29 cellular contexts compared by ENCODE assay signal in genomic region chr22:23523746-23524145, GRCh38. TPM values are rescaled to one million over a fixed set of nuclear protein-coding genes. Genes with fewer than 3 reads are reported as not detected.
A peak's percentile ranks its signal among the peaks of the same experiment; 100 is the strongest.
DNase-seq lines count a peak whose midpoint lies in the region; TF ChIP-seq lines count a peak whose summit lies in the region.
"Had no signal": no experiment of that assay in that cellular context is flagged by ENCODE, and none has a peak within 500 bp of the region (broad histone marks: within the 10 kb centered on the region; RNA-seq: fewer than 3 reads in every experiment).

No MANE protein-coding gene starts in this region.

- H3K23ac ChIP-seq in neuronal stem cell (ENCODE audit: low read depth, low read length, poor library complexity), result peak overlapping the region; percentile 1

- no peak overlapping the region for H3K4me3 Mint-ChIP-seq in activated CD4-positive, alpha-beta T cell treated with anti-CD3 and anti-CD28 coated beads, Interleukin-2, amount 10 ng/mL, durations not matched to agents 24 days and 14 days
- H3K4me3 Mint-ChIP-seq in endodermal cell, result no peak overlapping the region
- H3K4me3 Mint-ChIP-seq: activated naive CD8-positive, alpha-beta T cell treated with anti-CD3 and anti-CD28 coated beads for 36 hours; stimulated activated memory B cell treated with anti-CD40 and anti-IgM and Interleukin-4, amounts not matched to agents 10 μg/mL and 1 μg/mL and 100 μg/mL, for 72 hours had no signal

- H3K27ac ChIP-seq in endodermal cell (ENCODE audit: low read depth, low read length) (no peak overlapping the region), neuronal stem cell (replicated peaks; ENCODE audit: low read length) (no peak overlapping the region), tibial nerve (peak overlapping the region in 3 of 4 donors; percentile 90 to 99 (median 99))

- no peaks in the 10 kb centered on the region for H3K27me3 ChIP-seq in endodermal cell (ENCODE audit: control insufficient read depth, insufficient read depth, low read length, poor library complexity, severe bottlenecking)
- no peaks in the 10 kb centered on the region for H3K27me3 ChIP-seq in neuronal stem cell (ENCODE audit: control insufficient read depth in 3 of 3, insufficient read depth in 3 of 3, low read depth in 1 of 3, low read length in 3 of 3)
- no peaks in the 10 kb centered on the region for H3K27me3 ChIP-seq in tibial nerve
- H3K27me3 ChIP-seq: gastrocnemius medialis had no signal

- H3K4me3 ChIP-seq in endodermal cell (ENCODE audit: low read length) (no peak overlapping the region), neuronal stem cell (ENCODE audit: low read length in 2 of 2) (no peak overlapping the region), tibial nerve (no peak overlapping the region)
- H3K4me3 ChIP-seq: gastrocnemius medialis, thoracic aorta had no signal

- intact Hi-C loops in activated CD4-positive, alpha-beta T cell treated with anti-CD3 and anti-CD28 coated beads, Interleukin-2, amount 10 ng/mL, durations not matched to agents 24 days and 14 days (cut with micrococcal nuclease), result no loop called here

- no peak overlapping the region for H4K91ac ChIP-seq in neuronal stem cell (ENCODE audit: low read depth, low read length, poor library complexity)

- H2BK120ac ChIP-seq in neuronal stem cell (ENCODE audit: low read depth, low read length), result no peak overlapping the region

- H3K18ac ChIP-seq in neuronal stem cell (ENCODE audit: low read length), result peak overlapping the region; percentile 86

- H2AFZ ChIP-seq in neuronal stem cell (ENCODE audit: low read length), result no peak overlapping the region

- TF ChIP-seq POLR2A in tibial nerve (IDR thresholded peaks at IDR 0.05), result no peak

- H2BK5ac ChIP-seq in neuronal stem cell (ENCODE audit: low read length), result no peak overlapping the region

- H3K79me1 ChIP-seq in neuronal stem cell (ENCODE audit: low read depth, low read length), result peaks cover 1% of the 10 kb centered on the region

- no peaks in the 10 kb centered on the region for H3K36me3 Mint-ChIP-seq in activated CD4-positive, alpha-beta T cell treated with anti-CD3 and anti-CD28 coated beads, Interleukin-2, amount 10 ng/mL, durations not matched to agents 24 days and 14 days (ENCODE audit: low read depth)
- H3K36me3 Mint-ChIP-seq in endodermal cell (ENCODE audit: low read depth), result no peaks in the 10 kb centered on the region
- H3K36me3 Mint-ChIP-seq: activated naive CD8-positive, alpha-beta T cell treated with anti-CD3 and anti-CD28 coated beads for 36 hours; naive thymus-derived CD8-positive, alpha-beta T cell; stimulated activated memory B cell treated with anti-CD40 and anti-IgM and Interleukin-4, amounts not matched to agents 10 μg/mL and 1 μg/mL and 100 μg/mL, for 72 hours had no signal

- H2BK15ac ChIP-seq in neuronal stem cell (ENCODE audit: low read length), result no peak overlapping the region

- TF ChIP-seq EP300 in tibial nerve (IDR thresholded peaks at IDR 0.05), result no peak

- 91% methylated on average over 8 of the region's 8 CpGs; no CpG with 5 or more reads in 1 of the 2 experiments for WGBS in endodermal cell (ENCODE audit: insufficient coverage in 1 of 2, insufficient read length in 1 of 2), 2 experiments
- WGBS in neuronal stem cell (ENCODE audit: extremely low coverage in 2 of 2, insufficient read length in 2 of 2, insufficient replicate concordance in 1 of 2), 2 donors, result no CpG with 5 or more reads among the region's 8 CpGs
- 44 to 48% methylated on average over 8 of the region's 8 CpGs for WGBS in tibial nerve, 2 donors

- H3K9me3 ChIP-seq in endodermal cell (ENCODE audit: control insufficient read depth, low read length), result no peaks in the 10 kb centered on the region
- no peaks in the 10 kb centered on the region for H3K9me3 ChIP-seq in neuronal stem cell (replicated peaks in 1 of 2; ENCODE audit: control insufficient read depth in 2 of 2, insufficient read depth in 1 of 2, low read depth in 1 of 2, low read length in 2 of 2)
- H3K9me3 ChIP-seq in tibial nerve, result no peaks in the 10 kb centered on the region
- H3K9me3 ChIP-seq: gastrocnemius medialis, thoracic aorta had no signal

- no peak overlapping the region for H3K9ac ChIP-seq in endodermal cell (ENCODE audit: extremely low read depth, low read length, poor library complexity, severe bottlenecking)
- no peak overlapping the region for H3K9ac ChIP-seq in neuronal stem cell (ENCODE audit: low read depth, low read length, poor library complexity)

- H3K36me3 ChIP-seq in endodermal cell (ENCODE audit: control insufficient read depth, insufficient read depth, low read length), result no peaks in the 10 kb centered on the region
- H3K36me3 ChIP-seq in neuronal stem cell (replicated peaks in 1 of 2; ENCODE audit: control insufficient read depth in 2 of 2, insufficient read depth in 2 of 2, low read length in 2 of 2), result no peaks in the 10 kb centered on the region
- no peaks in the 10 kb centered on the region for H3K36me3 ChIP-seq in tibial nerve
- H3K36me3 ChIP-seq: gastrocnemius medialis, thoracic aorta had no signal

- peaks cover 14% of the 10 kb centered on the region for H3K4me1 ChIP-seq in endodermal cell (ENCODE audit: control insufficient read depth, insufficient read depth, low read length)
- peaks cover 28% of the 10 kb centered on the region in 2 donors for H3K4me1 ChIP-seq in neuronal stem cell (ENCODE audit: control insufficient read depth in 2 of 2, insufficient read depth in 1 of 2, low read depth in 1 of 2, low read length in 2 of 2)
- peaks cover 0 to 66% (median 24%) of the 10 kb centered on the region in 4 donors for H3K4me1 ChIP-seq in tibial nerve

- TF ChIP-seq CTCF in endodermal cell (conservative IDR thresholded peaks at IDR 0.05) (no peak), tibial nerve (IDR thresholded peaks at IDR 0.05) (no peak)

- H2AK5ac ChIP-seq in neuronal stem cell (ENCODE audit: low read depth, low read length), result peak overlapping the region; percentile 30

- H3K27me3 Mint-ChIP-seq in activated CD4-positive, alpha-beta T cell treated with anti-CD3 and anti-CD28 coated beads, Interleukin-2, amount 10 ng/mL, durations not matched to agents 24 days and 14 days, result peaks cover 36% of the 10 kb centered on the region
- H3K27me3 Mint-ChIP-seq in endodermal cell (ENCODE audit: insufficient read depth), result peaks cover 26% of the 10 kb centered on the region

- no peak overlapping the region for H2BK12ac ChIP-seq in neuronal stem cell (ENCODE audit: low read length)

- no peak for DNase-seq in activated CD4-positive, alpha-beta T cell treated with anti-CD3 and anti-CD28 coated beads, Interleukin-2, amount 10 ng/mL, durations not matched to agents 24 days and 14 days
- DNase-seq in activated CD4-positive, alpha-beta T cell treated with anti-CD3 and anti-CD28 coated beads, Interleukin-2, amount 50 U/mL, for 1 hour, result no peak
- DNase-seq in endodermal cell (peak; percentile 40), neuronal stem cell (ENCODE audit: low spot score) (no peak), tibial nerve (ENCODE audit: low spot score in 2 of 2) (no peak), NCI-H1092 treated with DMSO at 0.1 percent for 48 hours (lab: John Stamatoyannopoulos, UW) (no peak), NOMO-1 (lab: John Stamatoyannopoulos, UW; ENCODE audit: unreplicated experiment in 2 of 2) (no peak)
- no peak for DNase-seq in stimulated activated CD4-positive, alpha-beta T cell treated with anti-CD3 and anti-CD28 coated beads, Interleukin-4, amount 100 ng/mL, for 4 hours
- DNase-seq: 8988T; activated CD4-positive, alpha-beta T cell treated with anti-CD3 and anti-CD28 coated beads, Interleukin-2, amount 50 U/mL, for 4 hours; activated CD8-positive, alpha-beta memory T cell treated with anti-CD3 and anti-CD28 coated beads, Interleukin-2, amount 50 U/mL, for 4 hours; activated naive CD8-positive, alpha-beta T cell treated with anti-CD3 and anti-CD28 coated beads for 36 hours; cerebellar nuclear complex; effector CD8-positive, alpha-beta T cell; gastrocnemius medialis; kidney glomerular epithelial cell; naive thymus-derived CD8-positive, alpha-beta T cell; NCI-H1105 treated with DMSO at 0.1 percent for 48 hours; NCI-H2107; stimulated activated CD4-positive, alpha-beta T cell treated with anti-CD3 and anti-CD28 coated beads, Interleukin-2, amount 100 ng/mL, for 24 hours had no signal

- no peak overlapping the region for H4K8ac ChIP-seq in neuronal stem cell (ENCODE audit: low read depth, low read length)

- no peak overlapping the region for H3K4me2 ChIP-seq in neuronal stem cell (ENCODE audit: insufficient read depth, low read length, poor library complexity, severe bottlenecking)

- no peaks in the 10 kb centered on the region for H3K9me3 Mint-ChIP-seq in activated CD4-positive, alpha-beta T cell treated with anti-CD3 and anti-CD28 coated beads, Interleukin-2, amount 10 ng/mL, durations not matched to agents 24 days and 14 days
- H3K9me3 Mint-ChIP-seq in endodermal cell, result no peaks in the 10 kb centered on the region
- H3K9me3 Mint-ChIP-seq: activated naive CD8-positive, alpha-beta T cell treated with anti-CD3 and anti-CD28 coated beads for 36 hours; activated T-helper 2 cell treated with anti-CD3 and anti-CD28 coated beads, Interferon-gamma antibody, Interleukin-2, Interleukin-4, amounts not matched to agents 10 μg/mL and 5 μg/mL and 100 μg/mL, durations not matched to agents 14 hours and 24 hours and 36 hours; naive thymus-derived CD8-positive, alpha-beta T cell; stimulated activated memory B cell treated with anti-CD40 and anti-IgM and Interleukin-4, amounts not matched to agents 10 μg/mL and 1 μg/mL and 100 μg/mL, for 72 hours had no signal

- H3K27ac Mint-ChIP-seq in activated CD4-positive, alpha-beta T cell treated with anti-CD3 and anti-CD28 coated beads, Interleukin-2, amount 10 ng/mL, durations not matched to agents 24 days and 14 days, result peak overlapping the region; percentile 15
- H3K27ac Mint-ChIP-seq in endodermal cell, result no peak overlapping the region
- H3K27ac Mint-ChIP-seq: activated naive CD8-positive, alpha-beta T cell treated with anti-CD3 and anti-CD28 coated beads for 36 hours; activated T-helper 2 cell treated with anti-CD3 and anti-CD28 coated beads, Interferon-gamma antibody, Interleukin-2, Interleukin-4, amounts not matched to agents 10 μg/mL and 5 μg/mL and 100 μg/mL, durations not matched to agents 14 hours and 24 hours and 36 hours; stimulated activated memory B cell treated with anti-CD40 and anti-IgM and Interleukin-4, amounts not matched to agents 10 μg/mL and 1 μg/mL and 100 μg/mL, for 72 hours had no signal

- peaks cover 2% of the 10 kb centered on the region for H3K4me1 Mint-ChIP-seq in activated CD4-positive, alpha-beta T cell treated with anti-CD3 and anti-CD28 coated beads, Interleukin-2, amount 10 ng/mL, durations not matched to agents 24 days and 14 days
- peaks cover 21% of the 10 kb centered on the region for H3K4me1 Mint-ChIP-seq in endodermal cell

- H3K4ac ChIP-seq in neuronal stem cell (ENCODE audit: low read length), result no peak overlapping the region

- no peak overlapping the region for H3K14ac ChIP-seq in neuronal stem cell (ENCODE audit: low read length)

RNA-seq across cellular contexts. Expression of gene IGLL1, which starts 56.3 kb away (rescaled TPM):
- not detected in 2 replicates for total RNA-seq in activated CD4-positive, alpha-beta T cell treated with anti-CD3 and anti-CD28 coated beads, Interleukin-2, amount 10 ng/mL, durations not matched to agents 24 days and 14 days
- total RNA-seq in endodermal cell, result not detected
- polyA plus RNA-seq in endodermal cell (2013, experiment 1 of 2), result not detected
- not detected for polyA plus RNA-seq in endodermal cell (2013, experiment 2 of 2)
- polyA plus RNA-seq in neuronal stem cell (2013, experiment 1 of 2), result not detected
- not detected for polyA plus RNA-seq in neuronal stem cell (2013, experiment 2 of 2)
- not detected for total RNA-seq in tibial nerve
- total RNA-seq: activated naive CD8-positive, alpha-beta T cell treated with anti-CD3 and anti-CD28 coated beads for 36 hours; astrocyte; esophagus mucosa; gastrocnemius medialis; HT1080; naive thymus-derived CD8-positive, alpha-beta T cell; NCI-H460; SK-MEL-5; skeletal muscle tissue; thoracic aorta had no signal
- polyA plus RNA-seq: naive thymus-derived CD8-positive, alpha-beta T cell had no signal

Comparison
In these comparisons a context has a peak if more than half of its experiments do, and no peak if none do; other contexts are left out.
1. H3K27ac ChIP-seq: peak in tibial nerve (3 of 4); none in endodermal cell (single experiment) and neuronal stem cell (single experiment).